18 cellular contexts compared by ENCODE assay signal in genomic region chr15:99578809-99579208, GRCh38. TPM values are rescaled to one million over a fixed set of nuclear protein-coding genes. Genes with fewer than 3 reads are reported as not detected.
DNase-seq lines count a peak whose midpoint lies in the region; ATAC-seq and TF ChIP-seq lines count a peak whose summit lies in the region.
"Had no signal": no experiment of that assay in that cellular context is flagged by ENCODE, and none has a peak within 500 bp of the region (broad histone marks: within the 10 kb centered on the region; RNA-seq: fewer than 3 reads in every experiment).

No MANE protein-coding gene starts in this region.

- no peaks in the 10 kb centered on the region for H3F3A ChIP-seq in GM23338 (replicated peaks; ENCODE audit: low read depth)

- H3K27me3 Mint-ChIP-seq in GM23338 (ENCODE audit: insufficient read depth, low read depth, poor library complexity) (peaks cover 5% of the 10 kb centered on the region), HFFc6 (ENCODE audit: insufficient read depth) (no peaks in the 10 kb centered on the region)
- H3K27me3 Mint-ChIP-seq: natural killer cell treated with Interleukin-12 subunit alpha and Interleukin-12 subunit beta and Interleukin-15 and Interleukin-18, amount 100 ng/mL, for 72 hours; stimulated activated naive CD8-positive, alpha-beta T cell treated with anti-CD3 and anti-CD28 coated beads, Interleukin-15, amount 100 ng/mL, for 72 hours had no signal

- H3K4me1 Mint-ChIP-seq in GM23338 (peaks cover 71% of the 10 kb centered on the region), HFFc6 (ENCODE audit: low read depth) (peaks cover 42% of the 10 kb centered on the region)

- peaks cover 87% of the 10 kb centered on the region for H3K4me1 ChIP-seq in GM23338 (ENCODE audit: insufficient read depth)
- H3K4me1 ChIP-seq in OCI-LY7 (ENCODE audit: insufficient read depth, low read length, poor library complexity, severe bottlenecking) = no peaks in the 10 kb centered on the region
- H3K4me1 ChIP-seq: BE2C had no signal

- peaks cover 100% of the 10 kb centered on the region for H3K79me2 ChIP-seq in GM23338 (replicated peaks; ENCODE audit: insufficient read depth)
- peaks cover 89% of the 10 kb centered on the region for H3K79me2 ChIP-seq in OCI-LY7 (ENCODE audit: insufficient read depth, low read depth, low read length)

- BruUV-seq in OCI-LY7 (replicated peaks; lab: Mats Ljungman, UMichigan) = no TSS peak

- H3K9me3 Mint-ChIP-seq in GM23338 = no peaks in the 10 kb centered on the region
- no peaks in the 10 kb centered on the region for H3K9me3 Mint-ChIP-seq in HFFc6
- H3K9me3 Mint-ChIP-seq: natural killer cell treated with Interleukin-12 subunit alpha and Interleukin-12 subunit beta and Interleukin-15 and Interleukin-18, amount 100 ng/mL, for 72 hours; stimulated activated naive CD8-positive, alpha-beta T cell treated with anti-CD3 and anti-CD28 coated beads, Interleukin-15, amount 100 ng/mL, for 72 hours had no signal

- no peak overlapping the region for H2AFZ ChIP-seq in GM23338
- no peak overlapping the region for H2AFZ ChIP-seq in OCI-LY7 (ENCODE audit: low read length)

- intact Hi-C loops in OCI-LY7 (cut with micrococcal nuclease; ENCODE audit: unreplicated experiment) = no loop called here

- H3K27ac Mint-ChIP-seq in GM23338 (peak overlapping the region; percentile 94), HFFc6 (no peak overlapping the region)
- H3K27ac Mint-ChIP-seq: activated CD8-positive, alpha-beta T cell treated with anti-CD3 and anti-CD28 coated beads, Interleukin-2, amount 10 ng/mL, durations not matched to agents 7 days and 5 days; natural killer cell treated with Interleukin-12 subunit alpha and Interleukin-12 subunit beta and Interleukin-15 and Interleukin-18, amount 100 ng/mL, for 72 hours; stimulated activated naive CD8-positive, alpha-beta T cell treated with anti-CD3 and anti-CD28 coated beads, Interleukin-15, amount 100 ng/mL, for 72 hours had no signal

- peak; percentile 77 for ATAC-seq in GM23338
- ATAC-seq: activated CD8-positive, alpha-beta T cell treated with anti-CD3 and anti-CD28 coated beads, Interleukin-2, amount 10 ng/mL, durations not matched to agents 7 days and 5 days; left lobe of liver; natural killer cell treated with Interleukin-12 subunit alpha and Interleukin-12 subunit beta and Interleukin-15 and Interleukin-18, amount 100 ng/mL, for 72 hours; right lobe of liver; stimulated activated naive CD8-positive, alpha-beta T cell treated with anti-CD3 and anti-CD28 coated beads, Interleukin-15, amount 100 ng/mL, for 72 hours had no signal

- no peaks in the 10 kb centered on the region for H3K9me2 ChIP-seq in GM23338 (ENCODE audit: insufficient read depth)
- H3K9me2 ChIP-seq in OCI-LY7 (ENCODE audit: insufficient read depth, low read length) = no peaks in the 10 kb centered on the region

- DNase-seq in GM03348 (ENCODE audit: low spot score) = peak; percentile 12
- DNase-seq in GM23338 (ENCODE audit: low spot score) = peak; percentile 50
- DNase-seq in OCI-LY7 (ENCODE audit: low spot score) = no peak
- DNase-seq in left kidney (ENCODE audit: low read depth, low spot score) = peak; percentile 46
- no peak for DNase-seq in HFFc6
- no peak for DNase-seq in stimulated activated naive CD4-positive, alpha-beta T cell (lab: John Stamatoyannopoulos, UW)
- DNase-seq in stimulated activated CD4-positive, alpha-beta T cell treated with anti-CD3 and anti-CD28 coated beads, Interleukin-1b, Interleukin-23, amount 100 ng/mL, for 48 hours = no peak
- no peak for DNase-seq in stimulated activated CD4-positive, alpha-beta T cell treated with anti-CD3 and anti-CD28 coated beads, Interleukin-2, amount 100 ng/mL, for 48 hours
- DNase-seq: activated CD8-positive, alpha-beta T cell treated with anti-CD3 and anti-CD28 coated beads, Interleukin-2, amount 10 ng/mL, durations not matched to agents 7 days and 5 days; activated gamma-delta T cell; BE2C; DMS79 treated with DMSO at 0.1 percent for 48 hours; NCI-H1436 treated with DMSO at 0.1 percent for 48 hours; NCI-H526 treated with DMSO at 0.1 percent for 48 hours; right lobe of liver; stimulated activated naive CD8-positive, alpha-beta T cell treated with anti-CD3 and anti-CD28 coated beads, Interleukin-15, amount 100 ng/mL, for 72 hours had no signal

- H3K27ac ChIP-seq in GM23338 (ENCODE audit: low read depth) = peak overlapping the region; percentile 78; the same call in 1 of the 2 replicates
- no peak overlapping the region for H3K27ac ChIP-seq in OCI-LY7 (ENCODE audit: low read depth, low read length, poor library complexity, severe bottlenecking)
- H3K27ac ChIP-seq: right lobe of liver had no signal

- H3K9me3 ChIP-seq in OCI-LY7 (ENCODE audit: low read length) = no peaks in the 10 kb centered on the region
- H3K9me3 ChIP-seq: BE2C, right lobe of liver had no signal

- H3K4me3 Mint-ChIP-seq in GM23338 = peak overlapping the region; percentile 43; the same call in 2 of the 3 replicates
- H3K4me3 Mint-ChIP-seq in HFFc6 = no peak overlapping the region
- H3K4me3 Mint-ChIP-seq: activated CD8-positive, alpha-beta T cell treated with anti-CD3 and anti-CD28 coated beads, Interleukin-2, amount 10 ng/mL, durations not matched to agents 7 days and 5 days; natural killer cell treated with Interleukin-12 subunit alpha and Interleukin-12 subunit beta and Interleukin-15 and Interleukin-18, amount 100 ng/mL, for 72 hours; stimulated activated naive CD8-positive, alpha-beta T cell treated with anti-CD3 and anti-CD28 coated beads, Interleukin-15, amount 100 ng/mL, for 72 hours had no signal

- TF ChIP-seq CTCF in GM23338 (conservative IDR thresholded peaks at IDR 0.05; ENCODE audit: low read depth in 2 of 2) (no peak), OCI-LY7 (conservative IDR thresholded peaks at IDR 0.05; ENCODE audit: low read length) (no peak), HFFc6 (IDR thresholded peaks at IDR 0.05) (no peak)

- H3K4me2 ChIP-seq in GM23338 = peak overlapping the region; percentile 68
- peak overlapping the region; percentile 19; the same call in 1 of the 2 replicates for H3K4me2 ChIP-seq in OCI-LY7 (ENCODE audit: low read length)

- H4K20me1 ChIP-seq in GM23338 (replicated peaks; ENCODE audit: insufficient read depth) (peaks cover 2% of the 10 kb centered on the region; the same call in 1 of the 2 replicates), OCI-LY7 (ENCODE audit: insufficient read depth, low read length) (peaks cover 9% of the 10 kb centered on the region; the same call in 1 of the 2 replicates)

- CTCF ChIA-PET in OCI-LY7 (lab: Charles Lee; ENCODE audit: unreplicated experiment) = no interaction called here

- no peaks in the 10 kb centered on the region for H3K27me3 ChIP-seq in GM23338 (ENCODE audit: insufficient read depth)
- H3K27me3 ChIP-seq: BE2C, right lobe of liver had no signal

- H3K36me3 Mint-ChIP-seq in GM23338 (ENCODE audit: low read depth) = peaks cover under 1% of the 10 kb centered on the region; the same call in 1 of the 3 replicates
- no peaks in the 10 kb centered on the region for H3K36me3 Mint-ChIP-seq in HFFc6 (ENCODE audit: low read depth)
- H3K36me3 Mint-ChIP-seq: natural killer cell treated with Interleukin-12 subunit alpha and Interleukin-12 subunit beta and Interleukin-15 and Interleukin-18, amount 100 ng/mL, for 72 hours had no signal

- POLR2A ChIA-PET in OCI-LY7 (lab: Charles Lee) = interaction anchor here (0.9 to 1.6 kb wide), 2 partner anchors 12 to 17 kb away, joined by 3 to 5 read pairs; no protein-coding TSS in a partner anchor

- H3K36me3 ChIP-seq in GM23338 (ENCODE audit: insufficient read depth) = no peaks in the 10 kb centered on the region
- peaks cover 2% of the 10 kb centered on the region; the same call in 1 of the 2 replicates for H3K36me3 ChIP-seq in OCI-LY7 (ENCODE audit: insufficient read depth, low read length)
- H3K36me3 ChIP-seq: BE2C, right lobe of liver had no signal

- H3K4me3 ChIP-seq in GM23338 (peak overlapping the region; percentile 23), OCI-LY7 (ENCODE audit: low read depth, low read length, poor library complexity, severe bottlenecking) (no peak overlapping the region)
- H3K4me3 ChIP-seq: right lobe of liver had no signal

TF ChIP-seq in GM23338, 12 proteins besides CTCF, POLR2A, EP300 and RAD21 (continues in another document):
- TF ChIP-seq STAT1 (IDR thresholded peaks at IDR 0.05; ENCODE audit: unreplicated experiment) = no peak

RNA-seq across cellular contexts. Expression of gene MEF2A, which starts 13.0 kb away (rescaled TPM):
- total RNA-seq in GM23338 (2014; rRNA removed; shearing (Covaris generic)) = 42.3 and 46.1 TPM in 2 replicates
- polyA plus RNA-seq in GM23338 (2016; fragmentation: Nextera tagmentation; extraction: Ambion mirVana) = 17.7 and 20.3 TPM in 2 replicates
- total RNA-seq in OCI-LY7 (2014; rRNA removed; shearing (Covaris generic)) = 27.3 and 28.0 TPM in 2 replicates
- 33.5 and 38.2 TPM in 2 replicates for total RNA-seq in OCI-LY7 (2022)
- 10 to 100 TPM; 22.8 to 25.8 (median 24.0) TPM for total RNA-seq in HFFc6 (2021; fragmentation: NEBNext Ultra II Directional; extraction: Animal tissue kit (Norgen Biotek cat#: 25700))

Comparison
In these comparisons a context has a peak if more than half of its experiments do, and no peak if none do; other contexts are left out.
1. DNase-seq: peak in GM03348 (single experiment), GM23338 (single experiment) and left kidney (single experiment); none in OCI-LY7 (single experiment), HFFc6 (single experiment), stimulated activated naive CD4-positive, alpha-beta T cell (0 of 6), stimulated activated CD4-positive, alpha-beta T cell treated with anti-CD3 and anti-CD28 coated beads, Interleukin-1b, Interleukin-23, amount 100 ng/mL, for 48 hours (single experiment) and stimulated activated CD4-positive, alpha-beta T cell treated with anti-CD3 and anti-CD28 coated beads, Interleukin-2, amount 100 ng/mL, for 48 hours (0 of 2).